ENCODE assay signal across 22 cellular contexts in genomic region chr11:107151158-107151557, GRCh38.
DNase-seq lines count a peak whose midpoint lies in the region; TF ChIP-seq lines count a peak whose summit lies in the region.
"Had no signal": no experiment of that assay in that cellular context is flagged by ENCODE, and none has a peak within 500 bp of the region (broad histone marks: within the 10 kb centered on the region; RNA-seq: fewer than 3 reads in every experiment).

No MANE protein-coding gene starts in this region.

- H3K4me3 ChIP-seq in LNCaP clone FGC (ENCODE audit: low read depth, low read length) (peak overlapping the region; percentile 14; the same call in 1 of the 2 replicates), liver (ENCODE audit: low read depth in 1 of 3, low read length in 3 of 3) (no peak overlapping the region), mesendoderm (ENCODE audit: low read length) (no peak overlapping the region)
- H3K4me3 ChIP-seq: A549, BLaER1, GM12878 had no signal

- H3K27ac ChIP-seq in VCaP (peak overlapping the region; percentile 26), liver (ENCODE audit: low read depth in 1 of 2, low read length in 2 of 2) (no peak overlapping the region), mesendoderm (ENCODE audit: low read depth, low read length) (no peak overlapping the region)
- H3K27ac ChIP-seq: A549, BLaER1 had no signal

- H3K56ac ChIP-seq in mesendoderm (ENCODE audit: low read length), result no peak overlapping the region

- no peak for TF ChIP-seq RAD21 in liver (IDR thresholded peaks at IDR 0.05)

- H2BK15ac ChIP-seq in mesendoderm (replicated peaks; ENCODE audit: low read depth), result no peak overlapping the region

- H3K9ac ChIP-seq in liver (ENCODE audit: low read depth in 1 of 2, low read length in 2 of 2), result no peak overlapping the region
- H3K9ac ChIP-seq in mesendoderm (ENCODE audit: low read length), result no peak overlapping the region
- H3K9ac ChIP-seq: BLaER1 had no signal

- H3K79me1 ChIP-seq in mesendoderm (ENCODE audit: low read length), result no peaks in the 10 kb centered on the region

- peaks cover 0 to 5% (median 0%) of the 10 kb centered on the region in 4 donors for H3K9me3 ChIP-seq in liver (ENCODE audit: control insufficient read depth in 4 of 4, low read length in 3 of 4)
- H3K9me3 ChIP-seq: A549, BE2C, BLaER1 had no signal

- no peak overlapping the region for H2BK120ac ChIP-seq in mesendoderm (ENCODE audit: low read depth, low read length)

- H2AK5ac ChIP-seq in mesendoderm (ENCODE audit: low read length), result no peak overlapping the region

- DNase-seq in LNCaP clone FGC (ENCODE audit: low read depth), result peak; percentile 64
- DNase-seq in stimulated activated CD4-positive, alpha-beta T cell treated with anti-CD3 and anti-CD28 coated beads, Interleukin-2, amount 100 ng/mL, for 24 hours, result no peak
- DNase-seq in mesendoderm, result no peak
- no peak for DNase-seq in iPS-NIHi11 (ENCODE audit: low spot score)
- DNase-seq: BE2C; C1 segment of cervical spinal cord; CD4-positive, alpha-beta memory T cell; CD4-positive, CD25-positive, alpha-beta regulatory T cell; CD8-positive, alpha-beta memory T cell; COR-L47; DMS 273 treated with DMSO at 0.1 percent for 48 hours; DMS153; DMS53; DMS79; DND-41; EL; GDM1 had no signal

- H3K23ac ChIP-seq in mesendoderm (ENCODE audit: low read length), result no peak overlapping the region

- H3K27me3 ChIP-seq in liver (ENCODE audit: control insufficient read depth in 4 of 4, insufficient read depth in 4 of 4, low read length in 3 of 4) (no peaks in the 10 kb centered on the region), mesendoderm (ENCODE audit: insufficient read depth, low read length, poor library complexity) (no peaks in the 10 kb centered on the region)
- H3K27me3 ChIP-seq: BE2C, BLaER1 had no signal

- no peaks in the 10 kb centered on the region for H3K79me2 ChIP-seq in mesendoderm (ENCODE audit: control insufficient read depth, insufficient read depth, low read length)

- TF ChIP-seq CTCF in LNCaP clone FGC (IDR thresholded peaks at IDR 0.05; ENCODE audit: control insufficient read depth, extremely low read depth, insufficient read depth), result no peak
- no peak for TF ChIP-seq CTCF in VCaP (conservative IDR thresholded peaks at IDR 0.05)
- TF ChIP-seq CTCF in liver (IDR thresholded peaks at IDR 0.05; ENCODE audit: low read depth, low read length, missing input control), result no peak

- H4K8ac ChIP-seq in mesendoderm (ENCODE audit: low read depth, low read length), result no peak overlapping the region

- peaks cover 0 to 3% (median 1%) of the 10 kb centered on the region in 4 donors for H3K4me1 ChIP-seq in liver (ENCODE audit: control insufficient read depth in 4 of 4, insufficient read depth in 4 of 4, low read length in 3 of 4)
- no peaks in the 10 kb centered on the region for H3K4me1 ChIP-seq in mesendoderm (ENCODE audit: control insufficient read depth, low read depth, low read length)
- H3K4me1 ChIP-seq: A549, BE2C, BLaER1 had no signal

- no peak overlapping the region for H3K4me2 ChIP-seq in mesendoderm (ENCODE audit: low read length)
- H3K4me2 ChIP-seq: A549, BLaER1 had no signal

- 38% methylated on average over 2 of the region's 2 CpGs for WGBS in liver
- WGBS in mesendoderm (ENCODE audit: extremely low coverage, insufficient coverage, low lambda C conversion rate), result 100% methylated on average over 2 of the region's 2 CpGs

- H4K5ac ChIP-seq in mesendoderm (ENCODE audit: low read length), result no peak overlapping the region

- no peak overlapping the region for H2BK5ac ChIP-seq in mesendoderm (ENCODE audit: low read length)

- no peaks in the 10 kb centered on the region for H3K36me3 ChIP-seq in liver (ENCODE audit: control insufficient read depth in 4 of 4, insufficient read depth in 3 of 4, low read depth in 1 of 4, low read length in 3 of 4)
- no peaks in the 10 kb centered on the region for H3K36me3 ChIP-seq in mesendoderm (ENCODE audit: control insufficient read depth, insufficient read depth, low read length)
- H3K36me3 ChIP-seq: BE2C, BLaER1 had no signal

- no peak overlapping the region for H3K4ac ChIP-seq in mesendoderm (ENCODE audit: low read depth, low read length)

- H3K18ac ChIP-seq in mesendoderm (ENCODE audit: low read length), result no peak overlapping the region

TF ChIP-seq in liver, 16 proteins besides CTCF, POLR2A, EP300 and RAD21:
- TF ChIP-seq FOXA1 (IDR thresholded peaks at IDR 0.05) (no peak), FOXA2 (IDR thresholded peaks at IDR 0.05) (peak; percentile 36)
